In genomic region chr17:61338874-61339478, GRCh38 we compare ENCODE assay signal across 1 cellular context.
A peak's percentile ranks its signal among the peaks of the same experiment; 100 is the strongest.
TF ChIP-seq lines count a peak whose summit lies in the region.

No MANE protein-coding gene starts in this region.

TF ChIP-seq in HepG2, 621 proteins besides CTCF, POLR2A, EP300 and RAD21 (continued from another document and continues in another):
- TF ChIP-seq, protein P1, sequence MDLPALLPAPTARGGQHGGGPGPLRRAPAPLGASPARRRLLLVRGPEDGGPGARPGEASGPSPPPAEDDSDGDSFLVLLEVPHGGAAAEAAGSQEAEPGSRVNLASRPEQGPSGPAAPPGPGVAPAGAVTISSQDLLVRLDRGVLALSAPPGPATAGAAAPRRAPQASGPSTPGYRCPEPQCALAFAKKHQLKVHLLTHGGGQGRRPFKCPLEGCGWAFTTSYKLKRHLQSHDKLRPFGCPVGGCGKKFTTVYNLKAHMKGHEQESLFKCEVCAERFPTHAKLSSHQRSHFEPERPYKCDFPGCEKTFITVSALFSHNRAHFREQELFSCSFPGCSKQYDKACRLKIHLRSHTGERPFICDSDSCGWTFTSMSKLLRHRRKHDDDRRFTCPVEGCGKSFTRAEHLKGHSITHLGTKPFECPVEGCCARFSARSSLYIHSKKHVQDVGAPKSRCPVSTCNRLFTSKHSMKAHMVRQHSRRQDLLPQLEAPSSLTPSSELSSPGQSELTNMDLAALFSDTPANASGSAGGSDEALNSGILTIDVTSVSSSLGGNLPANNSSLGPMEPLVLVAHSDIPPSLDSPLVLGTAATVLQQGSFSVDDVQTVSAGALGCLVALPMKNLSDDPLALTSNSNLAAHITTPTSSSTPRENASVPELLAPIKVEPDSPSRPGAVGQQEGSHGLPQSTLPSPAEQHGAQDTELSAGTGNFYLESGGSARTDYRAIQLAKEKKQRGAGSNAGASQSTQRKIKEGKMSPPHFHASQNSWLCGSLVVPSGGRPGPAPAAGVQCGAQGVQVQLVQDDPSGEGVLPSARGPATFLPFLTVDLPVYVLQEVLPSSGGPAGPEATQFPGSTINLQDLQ (CRISPR knock-in tag; IDR thresholded peaks at IDR 0.05), result no peak
- TF ChIP-seq, protein P2, sequence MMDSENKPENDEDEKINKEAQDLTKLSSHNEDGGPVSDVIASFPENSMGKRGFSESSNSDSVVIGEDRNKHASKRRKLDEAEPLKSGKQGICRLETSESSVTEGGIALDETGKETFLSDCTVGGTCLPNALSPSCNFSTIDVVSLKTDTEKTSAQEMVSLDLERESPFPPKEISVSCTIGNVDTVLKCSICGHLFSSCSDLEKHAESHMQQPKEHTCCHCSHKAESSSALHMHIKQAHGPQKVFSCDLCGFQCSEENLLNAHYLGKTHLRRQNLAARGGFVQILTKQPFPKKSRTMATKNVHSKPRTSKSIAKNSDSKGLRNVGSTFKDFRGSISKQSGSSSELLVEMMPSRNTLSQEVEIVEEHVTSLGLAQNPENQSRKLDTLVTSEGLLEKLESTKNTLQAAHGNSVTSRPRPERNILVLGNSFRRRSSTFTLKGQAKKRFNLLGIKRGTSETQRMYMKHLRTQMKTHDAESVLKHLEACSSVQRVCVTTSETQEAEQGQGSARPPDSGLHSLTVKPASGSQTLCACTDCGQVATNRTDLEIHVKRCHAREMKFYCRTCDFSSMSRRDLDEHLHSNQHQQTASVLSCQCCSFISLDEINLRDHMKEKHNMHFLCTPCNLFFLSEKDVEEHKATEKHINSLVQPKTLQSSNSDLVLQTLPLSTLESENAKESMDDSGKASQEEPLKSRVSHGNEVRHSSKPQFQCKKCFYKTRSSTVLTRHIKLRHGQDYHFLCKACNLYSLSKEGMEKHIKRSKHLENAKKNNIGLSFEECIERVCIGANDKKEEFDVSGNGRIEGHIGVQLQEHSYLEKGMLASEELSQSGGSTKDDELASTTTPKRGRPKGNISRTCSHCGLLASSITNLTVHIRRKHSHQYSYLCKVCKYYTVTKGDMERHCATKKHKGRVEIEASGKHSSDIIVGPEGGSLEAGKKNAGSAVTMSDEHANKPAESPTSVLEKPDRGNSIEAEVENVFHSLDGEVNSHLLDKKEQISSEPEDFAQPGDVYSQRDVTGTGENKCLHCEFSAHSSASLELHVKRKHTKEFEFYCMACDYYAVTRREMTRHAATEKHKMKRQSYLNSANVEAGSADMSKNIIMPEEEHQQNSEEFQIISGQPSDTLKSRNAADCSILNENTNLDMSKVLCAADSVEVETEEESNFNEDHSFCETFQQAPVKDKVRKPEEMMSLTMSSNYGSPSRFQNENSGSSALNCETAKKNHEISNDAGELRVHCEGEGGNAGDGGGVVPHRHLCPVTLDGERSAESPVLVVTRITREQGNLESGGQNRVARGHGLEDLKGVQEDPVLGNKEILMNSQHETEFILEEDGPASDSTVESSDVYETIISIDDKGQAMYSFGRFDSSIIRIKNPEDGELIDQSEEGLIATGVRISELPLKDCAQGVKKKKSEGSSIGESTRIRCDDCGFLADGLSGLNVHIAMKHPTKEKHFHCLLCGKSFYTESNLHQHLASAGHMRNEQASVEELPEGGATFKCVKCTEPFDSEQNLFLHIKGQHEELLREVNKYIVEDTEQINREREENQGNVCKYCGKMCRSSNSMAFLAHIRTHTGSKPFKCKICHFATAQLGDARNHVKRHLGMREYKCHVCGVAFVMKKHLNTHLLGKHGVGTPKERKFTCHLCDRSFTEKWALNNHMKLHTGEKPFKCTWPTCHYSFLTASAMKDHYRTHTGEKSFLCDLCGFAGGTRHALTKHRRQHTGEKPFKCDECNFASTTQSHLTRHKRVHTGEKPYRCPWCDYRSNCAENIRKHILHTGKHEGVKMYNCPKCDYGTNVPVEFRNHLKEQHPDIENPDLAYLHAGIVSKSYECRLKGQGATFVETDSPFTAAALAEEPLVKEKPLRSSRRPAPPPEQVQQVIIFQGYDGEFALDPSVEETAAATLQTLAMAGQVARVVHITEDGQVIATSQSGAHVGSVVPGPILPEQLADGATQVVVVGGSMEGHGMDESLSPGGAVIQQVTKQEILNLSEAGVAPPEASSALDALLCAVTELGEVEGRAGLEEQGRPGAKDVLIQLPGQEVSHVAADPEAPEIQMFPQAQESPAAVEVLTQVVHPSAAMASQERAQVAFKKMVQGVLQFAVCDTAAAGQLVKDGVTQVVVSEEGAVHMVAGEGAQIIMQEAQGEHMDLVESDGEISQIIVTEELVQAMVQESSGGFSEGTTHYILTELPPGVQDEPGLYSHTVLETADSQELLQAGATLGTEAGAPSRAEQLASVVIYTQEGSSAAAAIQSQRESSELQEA (CRISPR knock-in tag; IDR thresholded peaks at IDR 0.05; ENCODE audit: not compliant biosample characterization), result no peak
- TF ChIP-seq ZC3H4 (CRISPR knock-in tag; IDR thresholded peaks at IDR 0.05; ENCODE audit: borderline replicate concordance) (no peak), ZNF337 (CRISPR knock-in tag; IDR thresholded peaks at IDR 0.05; ENCODE audit: borderline replicate concordance, low read depth) (no peak), ZNF530 (CRISPR knock-in tag; IDR thresholded peaks at IDR 0.05; ENCODE audit: low read depth) (no peak), AHDC1 (CRISPR knock-in tag; IDR thresholded peaks at IDR 0.05; ENCODE audit: borderline replicate concordance) (peak; percentile 29; the same call in 1 of the 2 replicates), HMG20A (CRISPR knock-in tag; IDR thresholded peaks at IDR 0.05; ENCODE audit: borderline replicate concordance) (0 out of 2 replicates have a peak, but pooled peaks have one; percentile 17), ZNF24 (IDR thresholded peaks at IDR 0.05) (no peak), GTF2F1 (IDR thresholded peaks at IDR 0.05; ENCODE audit: low read length) (no peak), SIX4 (CRISPR knock-in tag; IDR thresholded peaks at IDR 0.05) (0 out of 2 replicates have a peak, but pooled peaks have one; percentile 26), GFI1 (CRISPR knock-in tag; IDR thresholded peaks at IDR 0.05; ENCODE audit: borderline replicate concordance) (no peak), GATA4 (IDR thresholded peaks at IDR 0.05; ENCODE audit: borderline replicate concordance, low read depth) (no peak), USF2 (IDR thresholded peaks at IDR 0.05; ENCODE audit: low read depth, low read length) (0 out of 2 replicates have a peak, but pooled peaks have one; percentile 27), USF2 (CRISPR knock-in tag; IDR thresholded peaks at IDR 0.05; ENCODE audit: borderline replicate concordance) (peak; percentile 78; the same call in 1 of the 2 replicates), ZMYM4 (CRISPR knock-in tag; IDR thresholded peaks at IDR 0.05) (peak; percentile 55; the same call in 1 of the 2 replicates), ZNF354B (CRISPR knock-in tag; IDR thresholded peaks at IDR 0.05) (0 out of 2 replicates have a peak, but pooled peaks have one; percentile 35), ZFX (CRISPR knock-in tag; IDR thresholded peaks at IDR 0.05; ENCODE audit: low read depth) (no peak), SMARCC2 (IDR thresholded peaks at IDR 0.05) (no peak), CEBPB (IDR thresholded peaks at IDR 0.05; ENCODE audit: borderline replicate concordance, low read depth, low read length) (peak; percentile 77; the same call in 1 of the 2 replicates), EHMT2 (IDR thresholded peaks at IDR 0.05; ENCODE audit: borderline replicate concordance, low read depth, low read length) (no peak), CENPX (CRISPR knock-in tag; IDR thresholded peaks at IDR 0.05) (no peak), ZNF205 (CRISPR knock-in tag; IDR thresholded peaks at IDR 0.05) (0 out of 2 replicates have a peak, but pooled peaks have one; percentile 14), HNRNPUL1 (IDR thresholded peaks at IDR 0.05; ENCODE audit: low read depth, low read length) (no peak), MXI1 (IDR thresholded peaks at IDR 0.05; ENCODE audit: borderline replicate concordance, low read depth, low read length) (no peak), SPEN (CRISPR knock-in tag; IDR thresholded peaks at IDR 0.05; ENCODE audit: low read depth) (peak; percentile 56; the same call in 1 of the 2 replicates), ZNF326 (CRISPR knock-in tag; IDR thresholded peaks at IDR 0.05; ENCODE audit: borderline replicate concordance) (no peak), ZNF7 (CRISPR knock-in tag; IDR thresholded peaks at IDR 0.05) (no peak)
- TF ChIP-seq, protein P3, sequence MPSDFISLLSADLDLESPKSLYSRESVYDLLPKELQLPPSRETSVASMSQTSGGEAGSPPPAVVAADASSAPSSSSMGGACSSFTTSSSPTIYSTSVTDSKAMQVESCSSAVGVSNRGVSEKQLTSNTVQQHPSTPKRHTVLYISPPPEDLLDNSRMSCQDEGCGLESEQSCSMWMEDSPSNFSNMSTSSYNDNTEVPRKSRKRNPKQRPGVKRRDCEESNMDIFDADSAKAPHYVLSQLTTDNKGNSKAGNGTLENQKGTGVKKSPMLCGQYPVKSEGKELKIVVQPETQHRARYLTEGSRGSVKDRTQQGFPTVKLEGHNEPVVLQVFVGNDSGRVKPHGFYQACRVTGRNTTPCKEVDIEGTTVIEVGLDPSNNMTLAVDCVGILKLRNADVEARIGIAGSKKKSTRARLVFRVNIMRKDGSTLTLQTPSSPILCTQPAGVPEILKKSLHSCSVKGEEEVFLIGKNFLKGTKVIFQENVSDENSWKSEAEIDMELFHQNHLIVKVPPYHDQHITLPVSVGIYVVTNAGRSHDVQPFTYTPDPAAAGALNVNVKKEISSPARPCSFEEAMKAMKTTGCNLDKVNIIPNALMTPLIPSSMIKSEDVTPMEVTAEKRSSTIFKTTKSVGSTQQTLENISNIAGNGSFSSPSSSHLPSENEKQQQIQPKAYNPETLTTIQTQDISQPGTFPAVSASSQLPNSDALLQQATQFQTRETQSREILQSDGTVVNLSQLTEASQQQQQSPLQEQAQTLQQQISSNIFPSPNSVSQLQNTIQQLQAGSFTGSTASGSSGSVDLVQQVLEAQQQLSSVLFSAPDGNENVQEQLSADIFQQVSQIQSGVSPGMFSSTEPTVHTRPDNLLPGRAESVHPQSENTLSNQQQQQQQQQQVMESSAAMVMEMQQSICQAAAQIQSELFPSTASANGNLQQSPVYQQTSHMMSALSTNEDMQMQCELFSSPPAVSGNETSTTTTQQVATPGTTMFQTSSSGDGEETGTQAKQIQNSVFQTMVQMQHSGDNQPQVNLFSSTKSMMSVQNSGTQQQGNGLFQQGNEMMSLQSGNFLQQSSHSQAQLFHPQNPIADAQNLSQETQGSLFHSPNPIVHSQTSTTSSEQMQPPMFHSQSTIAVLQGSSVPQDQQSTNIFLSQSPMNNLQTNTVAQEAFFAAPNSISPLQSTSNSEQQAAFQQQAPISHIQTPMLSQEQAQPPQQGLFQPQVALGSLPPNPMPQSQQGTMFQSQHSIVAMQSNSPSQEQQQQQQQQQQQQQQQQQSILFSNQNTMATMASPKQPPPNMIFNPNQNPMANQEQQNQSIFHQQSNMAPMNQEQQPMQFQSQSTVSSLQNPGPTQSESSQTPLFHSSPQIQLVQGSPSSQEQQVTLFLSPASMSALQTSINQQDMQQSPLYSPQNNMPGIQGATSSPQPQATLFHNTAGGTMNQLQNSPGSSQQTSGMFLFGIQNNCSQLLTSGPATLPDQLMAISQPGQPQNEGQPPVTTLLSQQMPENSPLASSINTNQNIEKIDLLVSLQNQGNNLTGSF (CRISPR knock-in tag; IDR thresholded peaks at IDR 0.05), result no peak
- TF ChIP-seq, protein P4, sequence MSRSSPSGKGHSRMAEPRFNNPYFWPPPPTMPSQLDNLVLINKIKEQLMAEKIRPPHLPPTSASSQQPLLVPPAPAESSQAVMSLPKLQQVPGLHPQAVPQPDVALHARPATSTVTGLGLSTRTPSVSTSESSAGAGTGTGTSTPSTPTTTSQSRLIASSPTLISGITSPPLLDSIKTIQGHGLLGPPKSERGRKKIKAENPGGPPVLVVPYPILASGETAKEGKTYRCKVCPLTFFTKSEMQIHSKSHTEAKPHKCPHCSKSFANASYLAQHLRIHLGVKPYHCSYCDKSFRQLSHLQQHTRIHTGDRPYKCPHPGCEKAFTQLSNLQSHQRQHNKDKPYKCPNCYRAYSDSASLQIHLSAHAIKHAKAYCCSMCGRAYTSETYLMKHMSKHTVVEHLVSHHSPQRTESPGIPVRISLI (CRISPR knock-in tag; IDR thresholded peaks at IDR 0.05; ENCODE audit: borderline replicate concordance), result peak; percentile 66; the same call in 1 of the 2 replicates
